In the genomic region with DNA sequence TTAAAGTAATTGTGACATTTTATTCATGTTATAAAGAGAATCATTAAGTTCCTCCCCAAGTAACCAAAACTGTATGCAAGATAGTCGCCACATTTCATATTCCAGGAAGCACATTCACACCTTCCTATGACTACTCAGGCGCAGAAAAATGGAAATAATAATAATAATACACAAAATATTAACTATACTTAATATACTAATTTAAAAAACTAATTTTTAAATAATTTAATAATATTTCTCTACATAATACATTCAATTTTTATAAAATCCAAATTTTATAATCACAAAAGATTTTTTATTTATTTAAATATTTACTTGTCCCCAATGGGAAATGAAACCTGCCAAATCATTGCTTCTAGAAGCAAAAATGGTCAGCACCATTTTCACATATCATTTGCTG, we compare ENCODE assay signal across 17 cellular contexts.
DNase-seq lines count a peak whose midpoint lies in the region; ATAC-seq, FAIRE-seq and TF ChIP-seq lines count a peak whose summit lies in the region.
"Had no signal": no experiment of that assay in that cellular context is flagged by ENCODE, and none has a peak within 500 bp of the region (broad histone marks: within the 10 kb centered on the region; RNA-seq: fewer than 3 reads in every experiment).

No MANE protein-coding gene starts in this region.

- ATAC-seq in pancreas (no peak), HG02588 (IDR thresholded peaks at IDR 0.05; ENCODE audit: unreplicated experiment) (no peak), GM19397 (IDR thresholded peaks at IDR 0.05; ENCODE audit: unreplicated experiment) (no peak)
- ATAC-seq: GM23338, HCT116 had no signal

- no peaks in the 10 kb centered on the region for H3K27me3 ChIP-seq in pancreas

- no peak overlapping the region for H3K4me3 ChIP-seq in pancreas
- H3K4me3 ChIP-seq: GM23338 had no signal

- H3K27ac ChIP-seq in pancreas: no peak overlapping the region

- H3K9me3 ChIP-seq in pancreas: no peaks in the 10 kb centered on the region

- H3K4me1 ChIP-seq in pancreas: no peaks in the 10 kb centered on the region

- FAIRE-seq in G401.6 (lab: Jason Lieb, UNC): peak; percentile 34
- FAIRE-seq in endometrium (lab: Jason Lieb, UNC): peak; percentile 58
- peak; percentile 85 for FAIRE-seq in pancreas (lab: Jason Lieb, UNC)
- FAIRE-seq: GM12892 had no signal

- TF ChIP-seq CTCF in pancreas (IDR thresholded peaks at IDR 0.05) (no peak), GM20000 (IDR thresholded peaks at IDR 0.05; ENCODE audit: extremely low read depth, missing control alignments) (no peak)

- H3K36me3 ChIP-seq in pancreas: no peaks in the 10 kb centered on the region

- intact Hi-C loops in pancreas (cut with DNase I): no loop called here

- DNase-seq in pancreas: no peak
- DNase-seq in GM20000 (ENCODE audit: low spot score): no peak
- DNase-seq: 8988T; C1 segment of cervical spinal cord; Calu3; CD4-positive, alpha-beta memory T cell; COR-L47; DMS53; DMS79 treated with DMSO at 0.1 percent for 48 hours; H9 had no signal

- 80 to 87% methylated on average over 2 of the region's 2 CpGs for WGBS in pancreas, 2 donors
